Comparison of ENCODE assay signal across 9 cellular contexts in genomic region chr3:9552252-9552999, GRCh38. TPM values are rescaled to one million over a fixed set of nuclear protein-coding genes. Genes with fewer than 3 reads are reported as not detected.
DNase-seq lines count a peak whose midpoint lies in the region; ATAC-seq and TF ChIP-seq lines count a peak whose summit lies in the region.
"Had no signal": no experiment of that assay in that cellular context is flagged by ENCODE, and none has a peak within 500 bp of the region (broad histone marks: within the 10 kb centered on the region; RNA-seq: fewer than 3 reads in every experiment).

No MANE protein-coding gene starts in this region.

- no peak overlapping the region for H3K9ac ChIP-seq in SK-N-SH

- H3K4me1 ChIP-seq in GM23338 (ENCODE audit: insufficient read depth): peaks cover 29% of the 10 kb centered on the region
- H3K4me1 ChIP-seq in SK-N-SH (ENCODE audit: control insufficient read depth in 1 of 2, insufficient read depth in 2 of 2, low read depth in 1 of 2, low read length in 1 of 2): peaks cover 0 to 12% of the 10 kb centered on the region in 2 experiments; a peak in 2 of 4 replicates
- H3K4me1 ChIP-seq in uterus: peaks cover 0 to 4% of the 10 kb centered on the region in 2 donors

- H3K79me2 ChIP-seq in GM23338 (replicated peaks; ENCODE audit: insufficient read depth): peaks cover 10% of the 10 kb centered on the region; the same call in 1 of the 2 replicates
- no peaks in the 10 kb centered on the region for H3K79me2 ChIP-seq in SK-N-SH (ENCODE audit: insufficient read depth)

- H3K4me3 Mint-ChIP-seq in GM23338: peak overlapping the region; percentile 93
- peak overlapping the region; percentile 46 for H3K4me3 Mint-ChIP-seq in memory B cell

- H3K4me1 Mint-ChIP-seq in GM23338 (peaks cover 25% of the 10 kb centered on the region), memory B cell (peaks cover 5% of the 10 kb centered on the region)

- H3F3A ChIP-seq in GM23338 (replicated peaks; ENCODE audit: low read depth): 0 out of 2 replicates have a peak, but pooled peaks cover 4% of the 10 kb centered on the region
- no peaks in the 10 kb centered on the region for H3F3A ChIP-seq in SK-N-SH (replicated peaks; ENCODE audit: insufficient read depth)

- POLR2A ChIA-PET in SK-N-SH (lab: Yijun Ruan, JAX): no interaction called here

- TF ChIP-seq RAD21 in SK-N-SH (IDR thresholded peaks at IDR 0.05; ENCODE audit: low read length): no peak

- no peak for TF ChIP-seq POLR2A in uterus (IDR thresholded peaks at IDR 0.05)

- H3K27ac Mint-ChIP-seq in GM23338 (no peak overlapping the region), memory B cell (peak overlapping the region; percentile 33)

- no peaks in the 10 kb centered on the region for H3K9me3 ChIP-seq in SK-N-SH
- H3K9me3 ChIP-seq in uterus: no peaks in the 10 kb centered on the region
- H3K9me3 ChIP-seq: neutrophil had no signal

- TF ChIP-seq CTCF in GM23338 (conservative IDR thresholded peaks at IDR 0.05; ENCODE audit: low read depth in 2 of 2) (no peak), SK-N-SH (IDR thresholded peaks at IDR 0.05) (no peak), uterus (IDR thresholded peaks at IDR 0.05) (no peak)

- no peaks in the 10 kb centered on the region for H3K36me3 ChIP-seq in GM23338 (ENCODE audit: insufficient read depth)
- H3K36me3 ChIP-seq in SK-N-SH (replicated peaks in 1 of 2; ENCODE audit: control insufficient read depth in 1 of 2, insufficient read depth in 2 of 2, low read length in 1 of 2): no peaks in the 10 kb centered on the region
- no peaks in the 10 kb centered on the region for H3K36me3 ChIP-seq in uterus
- H3K36me3 ChIP-seq: neutrophil had no signal

- H3K27ac ChIP-seq in GM23338 (ENCODE audit: low read depth): no peak overlapping the region
- no peak overlapping the region; a peak in 1 of 4 replicates for H3K27ac ChIP-seq in SK-N-SH (ENCODE audit: low read depth in 2 of 2, low read length in 1 of 2)
- H3K27ac ChIP-seq in uterus: no peak overlapping the region
- H3K27ac ChIP-seq: neutrophil had no signal

- ATAC-seq in GM23338 (peak; percentile 73), memory B cell (ENCODE audit: low read depth) (no peak), HG03045 (IDR thresholded peaks at IDR 0.05; ENCODE audit: unreplicated experiment) (no peak)

- H3K4me2 ChIP-seq in GM23338 (peak overlapping the region; percentile 93), SK-N-SH (0 out of 2 replicates have a peak overlapping the region, but pooled peaks have one; percentile 19)

- H3K9me2 ChIP-seq in GM23338 (ENCODE audit: insufficient read depth): no peaks in the 10 kb centered on the region
- H3K9me2 ChIP-seq in SK-N-SH: no peaks in the 10 kb centered on the region

- TF ChIP-seq EP300 in SK-N-SH (IDR thresholded peaks at IDR 0.05; ENCODE audit: borderline replicate concordance in 1 of 2, low read depth in 1 of 2, low read length in 1 of 2): no peak

- peak overlapping the region; percentile 76 for H3K4me3 ChIP-seq in GM23338
- peak overlapping the region in 1 of 2 experiments; percentile 51; a peak in 2 of 4 replicates for H3K4me3 ChIP-seq in SK-N-SH (ENCODE audit: low read depth in 2 of 2, low read length in 1 of 2)
- H3K4me3 ChIP-seq in uterus: no peak overlapping the region

- peaks cover 10% of the 10 kb centered on the region; the same call in 1 of the 2 replicates for H3K27me3 ChIP-seq in GM23338 (ENCODE audit: insufficient read depth)
- H3K27me3 ChIP-seq in SK-N-SH (ENCODE audit: insufficient read depth): no peaks in the 10 kb centered on the region
- peaks cover 5% of the 10 kb centered on the region in 2 donors for H3K27me3 ChIP-seq in uterus

- DNase-seq in GM23338 (ENCODE audit: low spot score) (peak; percentile 94), SK-N-SH (peak; percentile 91), dermis blood vessel endothelial cell (peak; percentile 69), memory B cell (ENCODE audit: low spot score in 2 of 2) (no peak), uterus (peak; percentile 15 to 27), NCI-H345 (lab: John Stamatoyannopoulos, UW) (no peak), NCI-H2029 treated with DMSO at 0.1 percent for 48 hours (lab: John Stamatoyannopoulos, UW) (no peak)

- H3K36me3 Mint-ChIP-seq in GM23338 (ENCODE audit: low read depth) (peaks cover 2% of the 10 kb centered on the region; the same call in 2 of the 3 replicates), memory B cell (peaks cover 2% of the 10 kb centered on the region)

- intact Hi-C loops in uterus (cut with DNase I; ENCODE audit: low total_unique reads): no loop called here

- WGBS in SK-N-SH (ENCODE audit: low lambda C conversion rate): 22% methylated on average over 43 of the region's 57 CpGs

- CTCF ChIA-PET in SK-N-SH (lab: Yijun Ruan, JAX): interaction anchor here (0.9 to 2.2 kb wide), 3 partner anchors 49 to 199 kb away, joined by 3 to 7 read pairs (median 3); no protein-coding TSS in a partner anchor

- no peaks in the 10 kb centered on the region; the same call in 2 of the 3 replicates for H3K9me3 Mint-ChIP-seq in GM23338
- no peaks in the 10 kb centered on the region for H3K9me3 Mint-ChIP-seq in memory B cell

- H2AFZ ChIP-seq in GM23338 (0 out of 2 replicates have a peak overlapping the region, but pooled peaks have one; percentile 98), SK-N-SH (ENCODE audit: low read depth) (no peak overlapping the region)

- peaks cover 6% of the 10 kb centered on the region for H4K20me1 ChIP-seq in GM23338 (replicated peaks; ENCODE audit: insufficient read depth)
- no peaks in the 10 kb centered on the region for H4K20me1 ChIP-seq in SK-N-SH (ENCODE audit: insufficient read depth)

- H3K27me3 Mint-ChIP-seq in GM23338 (ENCODE audit: insufficient read depth, low read depth, poor library complexity) (peaks cover 9% of the 10 kb centered on the region), memory B cell (peaks cover 28% of the 10 kb centered on the region)

TF ChIP-seq in GM23338, 12 proteins besides CTCF, POLR2A, EP300 and RAD21 (continues in another document):
- no peak for TF ChIP-seq ZNF331 (CRISPR knock-in tag; IDR thresholded peaks at IDR 0.05; ENCODE audit: low read depth)
- TF ChIP-seq EZH2phosphoT487 (IDR thresholded peaks at IDR 0.05; ENCODE audit: unreplicated experiment): no peak

TF ChIP-seq in SK-N-SH, 30 proteins besides CTCF, POLR2A, EP300 and RAD21:
- TF ChIP-seq CHD2 (IDR thresholded peaks at IDR 0.05; ENCODE audit: low read length, partially characterized antibody) (peak; percentile 17), MXI1 (IDR thresholded peaks at IDR 0.05; ENCODE audit: low read depth, low read length) (peak; percentile 49), GATA2 (CRISPR knock-in tag; IDR thresholded peaks at IDR 0.05) (no peak), TAF1 (IDR thresholded peaks at IDR 0.05; ENCODE audit: borderline replicate concordance, low read depth, low read length) (no peak), RCOR1 (IDR thresholded peaks at IDR 0.05; ENCODE audit: low read length) (no peak), REST (IDR thresholded peaks at IDR 0.05; ENCODE audit: low read depth, low read length) (peak; percentile 98)
TF ChIP-seq in SK-N-SH: peak in this region for 3.

RNA-seq across cellular contexts. Expression of gene LHFPL4, which starts 1.2 kb away (rescaled TPM):
- 11.1 and 11.5 TPM in 2 replicates for total RNA-seq in GM23338 (2014; rRNA removed; shearing (Covaris generic))
- polyA plus RNA-seq in GM23338 (2016; fragmentation: Nextera tagmentation; extraction: Ambion mirVana) (2.3 and 4.2 TPM in 2 replicates), SK-N-SH (2012; rRNA removed) (0.39 and 0.91 TPM in 2 replicates)
- 0.41 and 0.72 TPM in 2 replicates for polyA plus RNA-seq in SK-N-SH (2012; cell fraction: cytosol; rRNA removed)
- polyA plus RNA-seq in SK-N-SH (2012; cell fraction: nucleus; rRNA removed): 0.69 TPM in 2 replicates
- total RNA-seq in dermis blood vessel endothelial cell (not detected in 2 replicates), uterus (under 1 TPM in 1 of 4 donors, not detected in 3; 0.14 TPM)

Comparison
In these comparisons a context has a peak if more than half of its experiments do, and no peak if none do; other contexts are left out.
1. DNase-seq: peak in GM23338 (single experiment), SK-N-SH (single experiment), dermis blood vessel endothelial cell (single experiment) and uterus (2 of 2); none in memory B cell (0 of 2), NCI-H345 (single experiment) and NCI-H2029 treated with DMSO at 0.1 percent for 48 hours (single experiment).
2. RNA of gene LHFPL4, which starts 1.2 kb away (total RNA-seq): 11.1 to 11.5 TPM in GM23338; not detected in dermis blood vessel endothelial cell and 0.14 TPM in uterus; every median in the first group is over 10 times any median in the second.